1 cellular context compared by ENCODE assay signal in genomic region chr6:28139860-28140500, GRCh38.
TF ChIP-seq lines count a peak whose summit lies in the region.

No MANE protein-coding gene starts in this region.

TF ChIP-seq in K562, 482 proteins besides CTCF, POLR2A, EP300 and RAD21:
- peak; percentile 77 for TF ChIP-seq ZNF121 (CRISPR knock-in tag; conservative IDR thresholded peaks at IDR 0.05)
- peak; percentile 8 for TF ChIP-seq RBM25 (IDR thresholded peaks at IDR 0.05; ENCODE audit: low read depth, low read length, severe bottlenecking)
- TF ChIP-seq IRF2 (CRISPR knock-in tag; IDR thresholded peaks at IDR 0.05) = no peak
- TF ChIP-seq, protein P1, sequence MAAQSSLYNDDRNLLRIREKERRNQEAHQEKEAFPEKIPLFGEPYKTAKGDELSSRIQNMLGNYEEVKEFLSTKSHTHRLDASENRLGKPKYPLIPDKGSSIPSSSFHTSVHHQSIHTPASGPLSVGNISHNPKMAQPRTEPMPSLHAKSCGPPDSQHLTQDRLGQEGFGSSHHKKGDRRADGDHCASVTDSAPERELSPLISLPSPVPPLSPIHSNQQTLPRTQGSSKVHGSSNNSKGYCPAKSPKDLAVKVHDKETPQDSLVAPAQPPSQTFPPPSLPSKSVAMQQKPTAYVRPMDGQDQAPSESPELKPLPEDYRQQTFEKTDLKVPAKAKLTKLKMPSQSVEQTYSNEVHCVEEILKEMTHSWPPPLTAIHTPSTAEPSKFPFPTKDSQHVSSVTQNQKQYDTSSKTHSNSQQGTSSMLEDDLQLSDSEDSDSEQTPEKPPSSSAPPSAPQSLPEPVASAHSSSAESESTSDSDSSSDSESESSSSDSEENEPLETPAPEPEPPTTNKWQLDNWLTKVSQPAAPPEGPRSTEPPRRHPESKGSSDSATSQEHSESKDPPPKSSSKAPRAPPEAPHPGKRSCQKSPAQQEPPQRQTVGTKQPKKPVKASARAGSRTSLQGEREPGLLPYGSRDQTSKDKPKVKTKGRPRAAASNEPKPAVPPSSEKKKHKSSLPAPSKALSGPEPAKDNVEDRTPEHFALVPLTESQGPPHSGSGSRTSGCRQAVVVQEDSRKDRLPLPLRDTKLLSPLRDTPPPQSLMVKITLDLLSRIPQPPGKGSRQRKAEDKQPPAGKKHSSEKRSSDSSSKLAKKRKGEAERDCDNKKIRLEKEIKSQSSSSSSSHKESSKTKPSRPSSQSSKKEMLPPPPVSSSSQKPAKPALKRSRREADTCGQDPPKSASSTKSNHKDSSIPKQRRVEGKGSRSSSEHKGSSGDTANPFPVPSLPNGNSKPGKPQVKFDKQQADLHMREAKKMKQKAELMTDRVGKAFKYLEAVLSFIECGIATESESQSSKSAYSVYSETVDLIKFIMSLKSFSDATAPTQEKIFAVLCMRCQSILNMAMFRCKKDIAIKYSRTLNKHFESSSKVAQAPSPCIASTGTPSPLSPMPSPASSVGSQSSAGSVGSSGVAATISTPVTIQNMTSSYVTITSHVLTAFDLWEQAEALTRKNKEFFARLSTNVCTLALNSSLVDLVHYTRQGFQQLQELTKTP (IDR thresholded peaks at IDR 0.05; ENCODE audit: low read depth in 1 of 2, partially characterized antibody in 2 of 2) = peak in 1 of 2 experiments; percentile 42
- no peak for TF ChIP-seq ZNF507 (tag; conservative IDR thresholded peaks at IDR 0.05)
- peak in 1 of 2 experiments; percentile 19; a peak in 1 of 4 replicates for TF ChIP-seq MLLT1 (IDR thresholded peaks at IDR 0.05)
- TF ChIP-seq, protein P2, sequence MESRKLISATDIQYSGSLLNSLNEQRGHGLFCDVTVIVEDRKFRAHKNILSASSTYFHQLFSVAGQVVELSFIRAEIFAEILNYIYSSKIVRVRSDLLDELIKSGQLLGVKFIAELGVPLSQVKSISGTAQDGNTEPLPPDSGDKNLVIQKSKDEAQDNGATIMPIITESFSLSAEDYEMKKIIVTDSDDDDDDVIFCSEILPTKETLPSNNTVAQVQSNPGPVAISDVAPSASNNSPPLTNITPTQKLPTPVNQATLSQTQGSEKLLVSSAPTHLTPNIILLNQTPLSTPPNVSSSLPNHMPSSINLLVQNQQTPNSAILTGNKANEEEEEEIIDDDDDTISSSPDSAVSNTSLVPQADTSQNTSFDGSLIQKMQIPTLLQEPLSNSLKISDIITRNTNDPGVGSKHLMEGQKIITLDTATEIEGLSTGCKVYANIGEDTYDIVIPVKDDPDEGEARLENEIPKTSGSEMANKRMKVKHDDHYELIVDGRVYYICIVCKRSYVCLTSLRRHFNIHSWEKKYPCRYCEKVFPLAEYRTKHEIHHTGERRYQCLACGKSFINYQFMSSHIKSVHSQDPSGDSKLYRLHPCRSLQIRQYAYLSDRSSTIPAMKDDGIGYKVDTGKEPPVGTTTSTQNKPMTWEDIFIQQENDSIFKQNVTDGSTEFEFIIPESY (CRISPR knock-in tag; IDR thresholded peaks at IDR 0.05) = 0 out of 2 replicates have a peak, but pooled peaks have one; percentile 17
